Comparison of ENCODE assay signal across 18 cellular contexts in the genomic region with DNA sequence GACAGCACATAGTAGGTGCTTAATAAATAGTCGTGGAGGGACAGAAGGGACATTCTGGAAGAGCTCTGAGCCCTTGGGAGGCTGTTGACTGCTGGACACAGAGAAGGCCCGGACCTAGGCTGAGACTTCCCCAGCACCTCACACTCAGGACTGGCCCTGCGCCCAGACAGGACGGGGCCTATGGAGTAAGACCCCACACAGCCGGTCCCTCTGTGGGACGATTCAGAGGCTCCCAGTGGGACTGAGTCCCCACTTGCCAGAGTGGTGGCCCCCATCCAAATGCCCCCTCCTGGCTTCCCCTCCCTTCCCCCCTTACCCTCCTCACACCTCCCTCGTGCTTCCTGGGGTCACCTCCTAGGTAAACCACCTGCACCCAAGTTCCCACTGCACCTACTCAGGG. TPM values are rescaled to one million over a fixed set of nuclear protein-coding genes. Genes with fewer than 3 reads are reported as not detected.
DNase-seq lines count a peak whose midpoint lies in the region; ATAC-seq, FAIRE-seq and TF ChIP-seq lines count a peak whose summit lies in the region.
"Had no signal": no experiment of that assay in that cellular context is flagged by ENCODE, and none has a peak within 500 bp of the region (broad histone marks: within the 10 kb centered on the region; RNA-seq: fewer than 3 reads in every experiment).

No MANE protein-coding gene starts in this region.

- H3K27ac Mint-ChIP-seq in H9 = peak overlapping the region in 2 of 3 experiments; percentile 22 to 39; a peak in 1 of 7 replicates
- peak overlapping the region; percentile 58 for H3K27ac Mint-ChIP-seq in stimulated activated effector memory CD8-positive, alpha-beta T cell treated with anti-CD3 and anti-CD28 coated beads, Interleukin-12 subunit alpha, Interleukin-12 subunit beta, amount 100 ng/mL, for 72 hours
- H3K27ac Mint-ChIP-seq: CD8-positive, alpha-beta T cell; HFFc6 had no signal

- H3K36me3 ChIP-seq in H1 (ENCODE audit: control insufficient read depth in 2 of 4, insufficient read depth in 4 of 4, low read length in 3 of 4) (no peaks in the 10 kb centered on the region; a peak in 1 of 8 replicates), gastrocnemius medialis (peaks cover 0 to 7% of the 10 kb centered on the region in 2 donors), esophagus muscularis mucosa (no peaks in the 10 kb centered on the region)
- H3K36me3 ChIP-seq: HAP-1 had no signal

- H3T11ph ChIP-seq in H9 (ENCODE audit: low read length) = no peak overlapping the region

- no CpG with 5 or more reads among the region's 7 CpGs for WGBS in H9 (ENCODE audit: extremely low coverage, insufficient read length, low lambda C conversion rate)
- WGBS in H1 (ENCODE audit: extremely low coverage in 1 of 2, insufficient coverage in 1 of 2, insufficient read length in 1 of 2, insufficient replicate concordance in 2 of 2, low coverage in 1 of 2, low lambda C conversion rate in 2 of 2, missing lambda C conversion rate in 1 of 2), 2 experiments = 88% methylated on average over 7 of the region's 7 CpGs; no CpG with 5 or more reads in 1 of the 2 experiments
- WGBS in esophagus muscularis mucosa = 79% methylated on average over 6 of the region's 7 CpGs

- TF ChIP-seq POLR2A in H1 (IDR thresholded peaks at IDR 0.05; ENCODE audit: control extremely low read depth in 1 of 2, low read depth in 2 of 2, low read length in 2 of 2) (no peak), gastrocnemius medialis (IDR thresholded peaks at IDR 0.05) (no peak), esophagus muscularis mucosa (IDR thresholded peaks at IDR 0.05; ENCODE audit: low read depth) (no peak)

- H3K4me1 ChIP-seq in H9 (ENCODE audit: insufficient read depth, low read length) (no peaks in the 10 kb centered on the region; the same call in 1 of the 2 replicates), H1 (replicated peaks in 1 of 4; ENCODE audit: control insufficient read depth in 3 of 4, insufficient read depth in 4 of 4, low read length in 3 of 4) (peaks cover 0 to 3% (median 2%) of the 10 kb centered on the region in 4 experiments; a peak in 5 of 7 replicates), gastrocnemius medialis (peaks cover 29 to 46% of the 10 kb centered on the region in 2 donors), esophagus muscularis mucosa (peaks cover 14 to 21% (median 19%) of the 10 kb centered on the region in 4 donors)
- H3K4me1 ChIP-seq: Caco-2, HAP-1 had no signal

- no peak overlapping the region for H4K8ac ChIP-seq in H9 (replicated peaks; ENCODE audit: insufficient read length, low read depth, low read length)
- no peak overlapping the region; the same call in 1 of the 2 replicates for H4K8ac ChIP-seq in H1 (ENCODE audit: extremely low read depth, insufficient read depth, low read length)

- no peaks in the 10 kb centered on the region for H3K36me3 Mint-ChIP-seq in H9 (ENCODE audit: insufficient read depth in 1 of 3, low read depth in 3 of 3)
- H3K36me3 Mint-ChIP-seq in stimulated activated effector memory CD8-positive, alpha-beta T cell treated with anti-CD3 and anti-CD28 coated beads, Interleukin-12 subunit alpha, Interleukin-12 subunit beta, amount 100 ng/mL, for 72 hours = no peaks in the 10 kb centered on the region
- H3K36me3 Mint-ChIP-seq: CD4-positive, CD25-positive, alpha-beta regulatory T cell; CD8-positive, alpha-beta T cell had no signal

- H2AK5ac ChIP-seq in H9 (ENCODE audit: insufficient read length, low read length) = no peak overlapping the region
- 0 out of 2 replicates have a peak overlapping the region, but pooled peaks have one; percentile 60 for H2AK5ac ChIP-seq in H1 (ENCODE audit: low read depth, low read length)

- no peaks in the 10 kb centered on the region for H3K9me3 ChIP-seq in H9 (ENCODE audit: control insufficient read depth, low read depth, low read length)
- H3K9me3 ChIP-seq in H1 (ENCODE audit: insufficient read depth in 2 of 2, low read depth in 1 of 2, low read length in 1 of 2) = no peaks in the 10 kb centered on the region
- H3K9me3 ChIP-seq in gastrocnemius medialis = no peaks in the 10 kb centered on the region
- no peaks in the 10 kb centered on the region for H3K9me3 ChIP-seq in esophagus muscularis mucosa
- H3K9me3 ChIP-seq: Caco-2, HAP-1 had no signal

- in situ Hi-C loops in gastrocnemius medialis (cut with MboI; ENCODE audit: low sequenced_read_pairs in 4 of 4) = no loop called here

- H3K4me3 ChIP-seq in H1 (ENCODE audit: extremely low read depth in 1 of 4, insufficient read depth in 2 of 4, low read depth in 3 of 4, low read length in 4 of 4) (no peak overlapping the region), gastrocnemius medialis (no peak overlapping the region), esophagus muscularis mucosa (no peak overlapping the region)
- H3K4me3 ChIP-seq: GM12878, HAP-1 had no signal

- H3K23me2 ChIP-seq in H9 (ENCODE audit: insufficient read length, low read depth, low read length, poor library complexity, severe bottlenecking) = no peaks in the 10 kb centered on the region
- no peaks in the 10 kb centered on the region for H3K23me2 ChIP-seq in H1 (ENCODE audit: low read depth, low read length)

- H3K4ac ChIP-seq in H9 (ENCODE audit: low read depth, low read length) (no peak overlapping the region), H1 (replicated peaks; ENCODE audit: insufficient read length, low read depth, low read length) (no peak overlapping the region)

- CTCF ChIA-PET in H1 (lab: Charles Lee; ENCODE audit: partially characterized antibody) = interaction anchor here (1.2 to 2.7 kb wide), 3 partner anchors 18 to 306 kb away, joined by 3 to 9 read pairs (median 7); no protein-coding TSS in a partner anchor

- H3K9ac ChIP-seq in H9 (ENCODE audit: extremely low read depth, insufficient read length, low read length) = no peak overlapping the region
- H3K9ac ChIP-seq in H1 (replicated peaks in 1 of 4; ENCODE audit: extremely low read depth in 1 of 4, low read depth in 3 of 4, low read length in 3 of 4) = no peak overlapping the region

- H2AFZ ChIP-seq in H9 (ENCODE audit: low read length) (no peak overlapping the region), H1 (ENCODE audit: low read length) (no peak overlapping the region)

- H4K20me1 ChIP-seq in H9 (ENCODE audit: control insufficient read depth, insufficient read depth, insufficient read length) = no peaks in the 10 kb centered on the region
- H4K20me1 ChIP-seq in H1 (replicated peaks in 1 of 2; ENCODE audit: control insufficient read depth in 1 of 2, insufficient read depth in 2 of 2, low read length in 2 of 2) = no peaks in the 10 kb centered on the region

- H3K4me1 Mint-ChIP-seq in H9 = peaks cover 14 to 27% of the 10 kb centered on the region in 2 experiments
- H3K4me1 Mint-ChIP-seq in stimulated activated effector memory CD8-positive, alpha-beta T cell treated with anti-CD3 and anti-CD28 coated beads, Interleukin-12 subunit alpha, Interleukin-12 subunit beta, amount 100 ng/mL, for 72 hours = no peaks in the 10 kb centered on the region

- POLR2A ChIA-PET in H1 (lab: Charles Lee; ENCODE audit: partially characterized antibody) = no interaction called here

- no peak overlapping the region for H3K18ac ChIP-seq in H9 (ENCODE audit: insufficient read length, low read depth, low read length)
- no peak overlapping the region for H3K18ac ChIP-seq in H1 (ENCODE audit: extremely low read depth, low read length)

- H3K9me3 Mint-ChIP-seq in H9 = no peaks in the 10 kb centered on the region
- H3K9me3 Mint-ChIP-seq in stimulated activated effector memory CD8-positive, alpha-beta T cell treated with anti-CD3 and anti-CD28 coated beads, Interleukin-12 subunit alpha, Interleukin-12 subunit beta, amount 100 ng/mL, for 72 hours = no peaks in the 10 kb centered on the region
- H3K9me3 Mint-ChIP-seq: CD8-positive, alpha-beta T cell; HFFc6 had no signal

- H3K79me1 ChIP-seq in H9 (ENCODE audit: insufficient read depth, low read depth, low read length, poor library complexity, severe bottlenecking) (no peaks in the 10 kb centered on the region), H1 (ENCODE audit: low read depth, low read length) (no peaks in the 10 kb centered on the region)

- no peak for TF ChIP-seq EP300 in H1 (IDR thresholded peaks at IDR 0.05; ENCODE audit: borderline replicate concordance in 1 of 2, low read depth in 2 of 2, low read length in 2 of 2)
- TF ChIP-seq EP300 in esophagus muscularis mucosa (IDR thresholded peaks at IDR 0.05) = no peak

- H4K5ac ChIP-seq in H9 (ENCODE audit: insufficient read length, low read depth, low read length) (no peak overlapping the region), H1 (ENCODE audit: insufficient read length, low read depth, low read length) (no peak overlapping the region)

- H2BK20ac ChIP-seq in H9 (ENCODE audit: low read depth, low read length, poor library complexity, severe bottlenecking) (no peak overlapping the region), H1 (ENCODE audit: low read length) (no peak overlapping the region)

- FAIRE-seq in H1 (lab: Jason Lieb, UNC) = no peak
- FAIRE-seq: G401.6, GM12878 had no signal

- H2BK15ac ChIP-seq in H9 (ENCODE audit: low read depth, low read length) = no peak overlapping the region
- H2BK15ac ChIP-seq in H1 (ENCODE audit: low read length) = no peak overlapping the region

- no peak overlapping the region for H4K91ac ChIP-seq in H9 (ENCODE audit: insufficient read length, low read depth, low read length)
- H4K91ac ChIP-seq in H1 (replicated peaks; ENCODE audit: insufficient read length, low read length) = no peak overlapping the region

- no peak overlapping the region for H3K27ac ChIP-seq in H9 (ENCODE audit: insufficient read length, low read depth, low read length)
- H3K27ac ChIP-seq in H1 (ENCODE audit: low read depth, low read length) = no peak overlapping the region
- peak overlapping the region; percentile 89 to 99 (median 94) for H3K27ac ChIP-seq in gastrocnemius medialis
- H3K27ac ChIP-seq in esophagus muscularis mucosa (replicated peaks in 1 of 4) = no peak overlapping the region
- H3K27ac ChIP-seq: C4-2B had no signal

- H3K27me3 ChIP-seq in H9 (ENCODE audit: insufficient read depth, low read length) (no peaks in the 10 kb centered on the region), H1 (replicated peaks in 1 of 4; ENCODE audit: control insufficient read depth in 3 of 4, extremely low read depth in 1 of 4, insufficient read depth in 3 of 4, low read length in 3 of 4) (no peaks in the 10 kb centered on the region), gastrocnemius medialis (no peaks in the 10 kb centered on the region), esophagus muscularis mucosa (no peaks in the 10 kb centered on the region)

- H3K14ac ChIP-seq in H9 (ENCODE audit: insufficient read depth, low read length) (no peak overlapping the region), H1 (ENCODE audit: insufficient read length) (no peak overlapping the region)

- H3K23ac ChIP-seq in H9 (ENCODE audit: insufficient read length, low read depth, low read length) (no peak overlapping the region), H1 (ENCODE audit: insufficient read length) (no peak overlapping the region)

- H3K4me2 ChIP-seq in H9 (ENCODE audit: insufficient read depth, insufficient read length, low read length) (no peak overlapping the region), H1 (ENCODE audit: insufficient read depth in 1 of 2, low read depth in 2 of 2, low read length in 2 of 2) (no peak overlapping the region)

- peaks cover 9% of the 10 kb centered on the region for H3K27me3 Mint-ChIP-seq in H9 (ENCODE audit: low read depth)

- TF ChIP-seq RAD21 in H1 (IDR thresholded peaks at IDR 0.05 in 1 of 2, conservative IDR thresholded peaks at IDR 0.05 in 1 of 2; ENCODE audit: low read depth in 2 of 2, low read length in 2 of 2) = no peak

- no peak for ATAC-seq in gastrocnemius medialis
- no peak for ATAC-seq in stimulated activated effector memory CD8-positive, alpha-beta T cell treated with anti-CD3 and anti-CD28 coated beads, Interleukin-12 subunit alpha, Interleukin-12 subunit beta, amount 100 ng/mL, for 72 hours
- ATAC-seq in HG03565 (IDR thresholded peaks at IDR 0.05; ENCODE audit: unreplicated experiment) = no peak
- no peak for ATAC-seq in GM19397 (IDR thresholded peaks at IDR 0.05; ENCODE audit: unreplicated experiment)
- ATAC-seq: CD8-positive, alpha-beta T cell; GM12878 had no signal

- H2BK5ac ChIP-seq in H9 (ENCODE audit: insufficient read length, low read length) (no peak overlapping the region), H1 (ENCODE audit: low read depth, low read length) (no peak overlapping the region)

- TF ChIP-seq CTCF in H9 (conservative IDR thresholded peaks at IDR 0.05) = no peak
- TF ChIP-seq CTCF in H1 (IDR thresholded peaks at IDR 0.05; ENCODE audit: control extremely low read depth in 1 of 3, insufficient read depth in 1 of 3, low read depth in 1 of 3, low read length in 3 of 3) = no peak
- no peak for TF ChIP-seq CTCF in gastrocnemius medialis (IDR thresholded peaks at IDR 0.05 in 4 of 5, conservative IDR thresholded peaks at IDR 0.05 in 1 of 5)
- no peak for TF ChIP-seq CTCF in GM10266 (IDR thresholded peaks at IDR 0.05; ENCODE audit: control insufficient read depth, insufficient read depth, low read depth, missing control alignments)
- no peak for TF ChIP-seq CTCF in esophagus muscularis mucosa (IDR thresholded peaks at IDR 0.05)

- H3K56ac ChIP-seq in H9 (ENCODE audit: insufficient read length, low read depth, low read length) = no peak overlapping the region
- H3K56ac ChIP-seq in H1 (replicated peaks; ENCODE audit: insufficient read length, low read depth, low read length) = no peak overlapping the region

- DNase-seq in H9 (no peak), H1 (ENCODE audit: low read depth in 1 of 2, low spot score in 2 of 2) (no peak), gastrocnemius medialis (no peak), GM10266 (ENCODE audit: extremely low spot score) (no peak), esophagus muscularis mucosa (ENCODE audit: extremely low spot score) (no peak)
- no peak for DNase-seq in stimulated activated effector memory CD8-positive, alpha-beta T cell treated with anti-CD3 and anti-CD28 coated beads, Interleukin-12 subunit alpha, Interleukin-12 subunit beta, amount 100 ng/mL, for 72 hours (ENCODE audit: low spot score in 2 of 2)
- DNase-seq: Caco-2; CD4-positive, CD25-positive, alpha-beta regulatory T cell; CD8-positive, alpha-beta T cell; DMS153; DND-41; HFFc6 had no signal

- H3K79me2 ChIP-seq in H9 (ENCODE audit: insufficient read depth, low read length) (no peaks in the 10 kb centered on the region), H1 (ENCODE audit: control insufficient read depth in 1 of 2, insufficient read depth in 2 of 2, low read length in 2 of 2) (no peaks in the 10 kb centered on the region)

- H2BK12ac ChIP-seq in H9 (ENCODE audit: insufficient read length, low read depth, low read length) (no peak overlapping the region), H1 (ENCODE audit: low read depth, low read length) (peak overlapping the region; percentile 44; the same call in 1 of the 2 replicates)

- no peak overlapping the region for H3K4me3 Mint-ChIP-seq in H9
- H3K4me3 Mint-ChIP-seq in stimulated activated effector memory CD8-positive, alpha-beta T cell treated with anti-CD3 and anti-CD28 coated beads, Interleukin-12 subunit alpha, Interleukin-12 subunit beta, amount 100 ng/mL, for 72 hours = no peak overlapping the region
- H3K4me3 Mint-ChIP-seq: CD8-positive, alpha-beta T cell; HFFc6 had no signal

- intact Hi-C loops in gastrocnemius medialis (cut with DNase I; ENCODE audit: low total_unique reads) (no loop called here), esophagus muscularis mucosa (cut with DNase I) (no loop called here)

- H2BK120ac ChIP-seq in H9 (ENCODE audit: low read depth, low read length, poor library complexity, severe bottlenecking) = no peak overlapping the region
- H2BK120ac ChIP-seq in H1 (replicated peaks; ENCODE audit: low read depth, low read length) = no peak overlapping the region

RNA-seq across cellular contexts. Expression of a gene that starts 8.9 kb away (rescaled TPM):
- total RNA-seq in H9 (2021) (0.90 and 1.0 TPM in 2 replicates), gastrocnemius medialis (100 to 1,000 TPM; 177 to 281 (median 244) TPM), esophagus muscularis mucosa (10 to 100 TPM in 1 of 4 donors, 1 to 10 TPM in 3; 4.2 to 28.5 (median 8.7) TPM)
- 2.8 and 3.0 TPM in 2 replicates for total RNA-seq in H1 (2021; fragmentation: NEBNext Ultra II Directional; extraction: Animal tissue kit (Norgen Biotek cat#: 25700))
- polyA plus RNA-seq in H1 (2011; rRNA removed) = 3.0 TPM in 2 replicates
- polyA plus RNA-seq in H1 (2011; cell fraction: cytosol; rRNA removed) = 3.6 TPM
- 5.9 TPM for polyA plus RNA-seq in H1 (2011; cell fraction: nucleus; rRNA removed)
- polyA plus RNA-seq in H1 (2012, experiment 1 of 2) = 2.9 to 4.0 TPM (median 3.3 TPM) in 4 replicates
- polyA plus RNA-seq in H1 (2012, experiment 2 of 2) = 2.2 TPM
- 0.95 TPM for polyA plus RNA-seq in H1 (2013, experiment 1 of 2)
- polyA plus RNA-seq in H1 (2013, experiment 2 of 2) = 1.2 TPM
- 2.7 and 4.9 TPM in 2 replicates for polyA minus RNA-seq in H1 (2011; rRNA and poly(A)+ RNA removed)
- 1.2 TPM for polyA minus RNA-seq in H1 (2011; cell fraction: cytosol; rRNA and poly(A)+ RNA removed)
- 9.1 TPM for polyA minus RNA-seq in H1 (2011; cell fraction: nucleus; rRNA and poly(A)+ RNA removed)

RNA-seq across cellular contexts. Expression of a gene that starts 49.4 kb away (rescaled TPM):
- total RNA-seq in H9 (2021) (0.39 and 0.74 TPM in 2 replicates), gastrocnemius medialis (1 to 10 TPM; 2.9 to 8.5 (median 5.8) TPM), esophagus muscularis mucosa (10 to 100 TPM; 13.7 to 18.7 (median 15.2) TPM)
- total RNA-seq in H1 (2021; fragmentation: NEBNext Ultra II Directional; extraction: Animal tissue kit (Norgen Biotek cat#: 25700)) = 0.29 TPM in 1 of 2 replicates, not detected in the other
- polyA plus RNA-seq in H1 (2011; rRNA removed) = 0.13 and 0.15 TPM in 2 replicates
- 0.14 TPM for polyA plus RNA-seq in H1 (2011; cell fraction: cytosol; rRNA removed)
- 0.29 TPM for polyA plus RNA-seq in H1 (2011; cell fraction: nucleus; rRNA removed)
- 0.08 to 0.36 TPM (median 0.14 TPM) in 4 replicates for polyA plus RNA-seq in H1 (2012, experiment 1 of 2)
- 0.22 TPM for polyA plus RNA-seq in H1 (2012, experiment 2 of 2)
- polyA plus RNA-seq in H1 (2013, experiment 1 of 2) = 0.16 TPM
- polyA plus RNA-seq in H1 (2013, experiment 2 of 2) = 0.07 TPM
- 0.13 and 0.71 TPM in 2 replicates for polyA minus RNA-seq in H1 (2011; rRNA and poly(A)+ RNA removed)
- not detected for polyA minus RNA-seq in H1 (2011; cell fraction: cytosol; rRNA and poly(A)+ RNA removed)
- polyA minus RNA-seq in H1 (2011; cell fraction: nucleus; rRNA and poly(A)+ RNA removed) = 0.30 TPM

Comparison
In these comparisons a context has a peak if more than half of its experiments do, and no peak if none do; other contexts are left out.
1. H3K27ac ChIP-seq: peak in gastrocnemius medialis (4 of 4); none in H9 (single experiment), H1 (single experiment) and esophagus muscularis mucosa (0 of 4).
2. RNA of a gene that starts 8.9 kb away (total RNA-seq): 177 to 281 TPM in gastrocnemius medialis; 4.2 to 28.5 TPM in esophagus muscularis mucosa, 2.8 to 3.0 TPM in H1 and 0.90 to 1.0 TPM in H9; every median in the first group is over 4 times any median in the second.